ENCODE assay signal across 18 cellular contexts in genomic region chr5:36610629-36611028, GRCh38. TPM values are rescaled to one million over a fixed set of nuclear protein-coding genes. Genes with fewer than 3 reads are reported as not detected.
"Had no signal": no experiment of that assay in that cellular context is flagged by ENCODE, and none has a peak within 500 bp of the region (broad histone marks: within the 10 kb centered on the region; RNA-seq: fewer than 3 reads in every experiment).

No MANE protein-coding gene starts in this region.

- H3K27ac ChIP-seq: coronary artery, gastroesophageal sphincter, prostate gland, SJCRH30, tibial nerve had no signal

- ATAC-seq: gastroesophageal sphincter; naive thymus-derived CD4-positive, alpha-beta T cell; stimulated activated naive CD8-positive, alpha-beta T cell treated with anti-CD3 and anti-CD28 coated beads, Interleukin-15, amount 100 ng/mL, for 72 hours had no signal

- DNase-seq: activated CD4-positive, alpha-beta memory T cell treated with anti-CD3 and anti-CD28 coated beads for 36 hours; activated CD4-positive, alpha-beta T cell treated with anti-CD3 and anti-CD28 coated beads for 1 hour; activated gamma-delta T cell; activated naive CD8-positive, alpha-beta T cell treated with anti-CD3 and anti-CD28 coated beads for 36 hours; activated T-cell treated with anti-CD3 and anti-CD28 coated beads, Interleukin-2, amount 50 U/mL, for 48 hours; aorta; effector CD8-positive, alpha-beta T cell; kidney glomerular epithelial cell; naive thymus-derived CD4-positive, alpha-beta T cell; SJCRH30; stimulated activated CD4-positive, alpha-beta T cell treated with anti-CD3 and anti-CD28 coated beads, Interleukin-4, amount 100 ng/mL, for 1 hour; stimulated activated naive CD8-positive, alpha-beta T cell treated with anti-CD3 and anti-CD28 coated beads, Interleukin-15, amount 100 ng/mL, for 72 hours had no signal

- H3K4me1 ChIP-seq: prostate gland, SJCRH30 had no signal

- H3K9me3 ChIP-seq: gastroesophageal sphincter, prostate gland, SJCRH30, tibial nerve had no signal

- H3K27me3 ChIP-seq: gastroesophageal sphincter, SJCRH30, tibial nerve had no signal

- H3K4me3 ChIP-seq: gastroesophageal sphincter, lung, prostate gland, SJCRH30 had no signal

- H3K36me3 ChIP-seq: gastroesophageal sphincter, prostate gland, SJCRH30 had no signal

RNA-seq across cellular contexts. Expression of gene SLC1A3, which starts 4.2 kb away (rescaled TPM):
- total RNA-seq: T-helper 2 cell treated with Interferon-gamma antibody and Interleukin-4, amounts not matched to agents 100 ng/mL and 5 ng/mL, for 36 hours had no signal
